In genomic region chr20:59042151-59042795, GRCh38 we compare ENCODE assay signal across 8 cellular contexts. TPM values are rescaled to one million over a fixed set of nuclear protein-coding genes. Genes with fewer than 3 reads are reported as not detected.
DNase-seq lines count a peak whose midpoint lies in the region; ATAC-seq and TF ChIP-seq lines count a peak whose summit lies in the region.

Gene PRELID3B (minus strand): TSS chr20:59042786. CDS start chr20:59042730, 56 bp downstream.

- peak within 1 kb of the TSS; percentile 68 to 91 (median 72) for H3K4me3 ChIP-seq in esophagus squamous epithelium

- H3K27ac ChIP-seq in esophagus squamous epithelium, result peak within 1 kb of the TSS; percentile 81 to 94 (median 90)

- no peaks in the 10 kb centered on the region for H3K9me3 ChIP-seq in esophagus squamous epithelium

- DNase-seq in EH (ENCODE audit: low read depth) (peak; percentile 32), esophagus squamous epithelium (lab: John Stamatoyannopoulos, UW) (no peak), NCI-H1417 treated with DMSO at 0.1 percent for 48 hours (lab: John Stamatoyannopoulos, UW) (no peak), T1000 (lab: John Stamatoyannopoulos, UW) (no peak)
- DNase-seq in naive thymus-derived CD8-positive, alpha-beta T cell, result peak in 5 of 10 donors; percentile 21 to 65 (median 26)

- peak in 2 of 4 donors; percentile 33 to 69 for TF ChIP-seq POLR2A in esophagus squamous epithelium (IDR thresholded peaks at IDR 0.05)

- peaks cover 12 to 50% (median 20%) of the 10 kb centered on the region in 3 donors for H3K4me1 ChIP-seq in esophagus squamous epithelium

- peaks cover 0 to 11% (median 8%) of the 10 kb centered on the region in 3 donors for H3K36me3 ChIP-seq in esophagus squamous epithelium

- ATAC-seq in GM19351 (IDR thresholded peaks at IDR 0.05; ENCODE audit: unreplicated experiment) (peak; percentile 33), HG03378 (IDR thresholded peaks at IDR 0.05; ENCODE audit: unreplicated experiment) (peak; percentile 18)
- peak; percentile 33 to 42 for ATAC-seq in naive thymus-derived CD8-positive, alpha-beta T cell

- no peaks in the 10 kb centered on the region for H3K27me3 ChIP-seq in esophagus squamous epithelium

- peak within 1 kb of the TSS; percentile 81 to 98 (median 94) for H3K27ac Mint-ChIP-seq in naive thymus-derived CD8-positive, alpha-beta T cell

- POLR2A ChIA-PET in naive thymus-derived CD8-positive, alpha-beta T cell (lab: Charles Lee), result interaction anchor here (1.0 to 3.9 kb wide), 9 partner anchors 8 to 153 kb away, joined by 3 to 68 read pairs (median 5); partner anchors contain the start of genes ATP5F1E and NELFCD

- intact Hi-C loops in T-helper 2 cell treated with Interferon-gamma antibody and Interleukin-4, amounts not matched to agents 100 ng/mL and 5 ng/mL, for 36 hours (cut with micrococcal nuclease), result loop anchor here (1.0 to 5.0 kb wide), 5 partner anchors 10 to 152 kb away; partner anchors contain the start of genes ATP5F1E and NELFCD
- intact Hi-C loops in esophagus squamous epithelium (cut with DNase I), result no loop called here

- no peaks in the 10 kb centered on the region for H3K9me3 Mint-ChIP-seq in naive thymus-derived CD8-positive, alpha-beta T cell

- 12% methylated on average over 9 of the region's 50 CpGs; no CpG with 5 or more reads in 1 of the 2 donors for WGBS in esophagus squamous epithelium, 2 donors

- H3K36me3 Mint-ChIP-seq in naive thymus-derived CD8-positive, alpha-beta T cell, result peaks cover 0 to 29% (median 8%) of the 10 kb centered on the region in 3 donors

- peak in 1 of 6 experiments; percentile 9 for TF ChIP-seq CTCF in esophagus squamous epithelium (IDR thresholded peaks at IDR 0.05)

- peaks cover 20 to 56% (median 51%) of the 10 kb centered on the region in 4 donors for H3K4me1 Mint-ChIP-seq in naive thymus-derived CD8-positive, alpha-beta T cell

- H3K4me3 Mint-ChIP-seq in naive thymus-derived CD8-positive, alpha-beta T cell, result peak within 1 kb of the TSS; percentile 63 to 94 (median 90)

- H3K27me3 Mint-ChIP-seq in naive thymus-derived CD8-positive, alpha-beta T cell, result no peaks in the 10 kb centered on the region

RNA-seq across cellular contexts. Expression of gene PRELID3B, which starts in this region (rescaled TPM):
- 85.3 and 89.7 TPM in 2 replicates for total RNA-seq in T-helper 2 cell treated with Interferon-gamma antibody and Interleukin-4, amounts not matched to agents 100 ng/mL and 5 ng/mL, for 36 hours
- total RNA-seq in esophagus squamous epithelium, result 10 to 100 TPM; 44.7 to 73.1 (median 68.5) TPM
- total RNA-seq in naive thymus-derived CD8-positive, alpha-beta T cell, result 10 to 100 TPM; 37.9 to 45.4 TPM
- 10 to 100 TPM; 26.8 to 27.9 (median 26.9) TPM for polyA plus RNA-seq in naive thymus-derived CD8-positive, alpha-beta T cell
